8 cellular contexts compared by ENCODE assay signal in the genomic region with DNA sequence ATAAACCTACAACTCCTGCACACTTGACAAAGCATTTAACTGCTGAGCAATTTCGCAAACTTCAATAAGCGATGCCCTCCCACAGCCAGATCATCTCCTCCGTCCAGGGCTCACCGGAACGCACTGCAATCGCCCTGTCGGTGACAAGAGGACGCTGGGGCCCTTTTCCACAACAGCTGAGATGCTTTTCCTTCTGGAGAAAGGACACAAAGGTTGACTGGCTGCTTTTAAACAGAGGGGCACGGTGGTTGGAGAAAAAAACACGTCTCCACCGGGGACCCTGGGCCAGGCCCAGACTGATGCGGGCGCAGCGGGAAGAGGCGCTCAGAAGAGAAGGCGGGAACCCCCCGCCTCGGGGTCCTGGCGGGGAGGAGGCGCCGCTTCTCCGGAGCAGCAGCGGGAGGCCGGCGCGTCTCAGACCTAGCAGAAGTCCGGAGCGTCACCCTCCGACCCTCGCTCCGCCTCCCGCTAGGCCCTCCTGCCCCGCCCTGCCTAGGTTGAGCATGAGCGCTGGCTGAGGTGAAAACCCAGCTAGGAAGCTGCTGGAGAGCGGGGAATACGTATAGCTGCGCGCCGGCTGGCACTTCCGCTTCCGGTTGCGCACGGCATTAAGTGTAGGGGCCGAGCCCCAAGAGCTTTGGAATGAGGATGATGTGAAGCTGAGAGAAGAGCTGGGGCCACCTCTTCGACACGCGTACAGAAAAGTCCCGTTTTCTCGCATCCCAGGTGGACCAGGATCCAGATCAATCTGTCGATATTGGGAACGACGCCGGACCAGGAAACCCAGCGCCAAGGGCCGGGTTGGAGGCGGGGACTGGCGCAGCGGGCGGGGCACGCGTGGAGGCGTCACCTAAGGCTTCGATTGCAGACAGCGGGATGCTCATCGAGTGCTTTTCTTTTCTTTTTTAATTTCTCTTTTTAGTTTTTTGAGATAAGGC.
DNase-seq lines count a peak whose midpoint lies in the region; ATAC-seq lines count a peak whose summit lies in the region.

TSS of gene ZNF846 (minus strand) at position 564 of the 938 bp plus-strand sequence. CDS start 3,788 bp downstream, outside the sequence.

- ATAC-seq in GM18909 (IDR thresholded peaks at IDR 0.05; ENCODE audit: poor library complexity, unreplicated experiment) (peak; percentile 98), HG03175 (IDR thresholded peaks at IDR 0.05; ENCODE audit: unreplicated experiment) (peak; percentile 97)
- ATAC-seq in activated CD4-positive, CD25-positive, alpha-beta regulatory T cell treated with anti-CD3 and anti-CD28 coated beads, Interleukin-2, amount 50 U/mL, for 24 hours, result peak; percentile 98

- peak; percentile 96 for DNase-seq in AG08396 (ENCODE audit: low spot score)
- peak; percentile 97 for DNase-seq in NCI-H345 (lab: John Stamatoyannopoulos, UW)
- DNase-seq in cerebellar cortex (ENCODE audit: low spot score), result peak; percentile 97
- peak; percentile 97 for DNase-seq in iris pigment epithelial cell (ENCODE audit: low read depth)
- DNase-seq in stimulated activated CD4-positive, alpha-beta T cell treated with anti-CD3 and anti-CD28 coated beads, Interleukin-12 subunit alpha, Interleukin-12 subunit beta, amount 100 ng/mL, for 24 hours (ENCODE audit: low read depth in 2 of 2), result peak; percentile 87 to 91

Comparison
In these comparisons a context has a peak if more than half of its experiments do, and no peak if none do; other contexts are left out.
1. Peak in every context shown above with its lines: DNase-seq and ATAC-seq.